ENCODE assay signal across 19 cellular contexts in genomic region chr7:41911792-41912191, GRCh38.
DNase-seq lines count a peak whose midpoint lies in the region; ATAC-seq and TF ChIP-seq lines count a peak whose summit lies in the region.
"Had no signal": no experiment of that assay in that cellular context is flagged by ENCODE, and none has a peak within 500 bp of the region (broad histone marks: within the 10 kb centered on the region; RNA-seq: fewer than 3 reads in every experiment).

No MANE protein-coding gene starts in this region.

- peak overlapping the region; percentile 80 to 98; a peak in 3 of 4 replicates for H3K27ac ChIP-seq in SK-N-SH (ENCODE audit: low read depth in 2 of 2, low read length in 1 of 2)
- peak overlapping the region; percentile 68 for H3K27ac ChIP-seq in PC-3 (ENCODE audit: low read length)
- H3K27ac ChIP-seq: 22Rv1, gastroesophageal sphincter, RWPE1, spleen, testis had no signal

- H3K4me3 Mint-ChIP-seq in stimulated activated memory B cell treated with anti-CD40 and anti-IgM and Interleukin-4, amounts not matched to agents 10 μg/mL and 1 μg/mL and 100 μg/mL, for 72 hours: no peak overlapping the region
- H3K4me3 Mint-ChIP-seq: CD8-positive, alpha-beta T cell; T-helper 17 cell had no signal

- POLR2A ChIA-PET in SK-N-SH (lab: Yijun Ruan, JAX): no interaction called here
- POLR2A ChIA-PET in PC-3 (lab: Charles Lee; ENCODE audit: unreplicated experiment): no interaction called here

- H3K9me3 ChIP-seq in SK-N-SH: no peaks in the 10 kb centered on the region
- no peaks in the 10 kb centered on the region for H3K9me3 ChIP-seq in PC-3 (ENCODE audit: low read length)
- H3K9me3 ChIP-seq: gastroesophageal sphincter, spleen, testis had no signal

- peak overlapping the region; percentile 60 for H3K4me2 ChIP-seq in SK-N-SH
- peak overlapping the region; percentile 28; the same call in 1 of the 2 replicates for H3K4me2 ChIP-seq in PC-3 (ENCODE audit: low read length)

- H3K9ac ChIP-seq in SK-N-SH: peak overlapping the region; percentile 72
- no peak overlapping the region for H3K9ac ChIP-seq in PC-3 (ENCODE audit: low read length)

- H3K9me2 ChIP-seq in SK-N-SH (no peaks in the 10 kb centered on the region), PC-3 (replicated peaks; ENCODE audit: low read length) (no peaks in the 10 kb centered on the region)

- H3K27me3 ChIP-seq in SK-N-SH (ENCODE audit: insufficient read depth): no peaks in the 10 kb centered on the region
- H3K27me3 ChIP-seq in PC-3 (ENCODE audit: low read length): no peaks in the 10 kb centered on the region
- H3K27me3 ChIP-seq: gastroesophageal sphincter, spleen, testis had no signal

- H2AFZ ChIP-seq in SK-N-SH (ENCODE audit: low read depth) (peak overlapping the region; percentile 75), PC-3 (ENCODE audit: low read length) (peak overlapping the region; percentile 18; the same call in 1 of the 2 replicates)

- intact Hi-C loops in PC-3 (cut with micrococcal nuclease): no loop called here

- H3K4me1 ChIP-seq in SK-N-SH (ENCODE audit: control insufficient read depth in 1 of 2, insufficient read depth in 2 of 2, low read depth in 1 of 2, low read length in 1 of 2) (peaks cover 4 to 43% of the 10 kb centered on the region in 2 experiments; a peak in 3 of 4 replicates), PC-3 (ENCODE audit: insufficient read depth, low read length) (peaks cover 38% of the 10 kb centered on the region)
- H3K4me1 ChIP-seq: spleen had no signal

- H3K4me3 ChIP-seq in SK-N-SH (ENCODE audit: low read depth in 2 of 2, low read length in 1 of 2) (no peak overlapping the region), PC-3 (ENCODE audit: low read length) (no peak overlapping the region), fibroblast of pulmonary artery (replicated peaks; ENCODE audit: low read depth, low read length) (no peak overlapping the region)
- H3K4me3 ChIP-seq: gastroesophageal sphincter, spleen, testis had no signal

- no TSS peak for BruUV-seq in PC-3 (replicated peaks; lab: Mats Ljungman, UMichigan)

- 34% methylated on average over 2 of the region's 2 CpGs for WGBS in SK-N-SH (ENCODE audit: low lambda C conversion rate)

- DNase-seq in SK-N-SH (no peak), PC-3 (peak; percentile 48), fibroblast of pulmonary artery (ENCODE audit: low read depth) (peak; percentile 41), NCI-H748 (lab: John Stamatoyannopoulos, UW; ENCODE audit: unreplicated experiment) (no peak), GF-D8 (lab: John Stamatoyannopoulos, UW) (no peak), NCI-H345 treated with DMSO at 0.1 percent for 48 hours (lab: John Stamatoyannopoulos, UW; ENCODE audit: unreplicated experiment) (no peak)
- DNase-seq: activated CD4-positive, CD25-positive, alpha-beta regulatory T cell treated with anti-CD3 and anti-CD28 coated beads, Interleukin-2, amount 50 U/mL, for 72 hours; amygdala; CD8-positive, alpha-beta T cell; NCI-H187; NCI-H774; spleen; T-helper 17 cell had no signal

- H3K36me3 ChIP-seq in SK-N-SH (replicated peaks in 1 of 2; ENCODE audit: control insufficient read depth in 1 of 2, insufficient read depth in 2 of 2, low read length in 1 of 2): no peaks in the 10 kb centered on the region
- no peaks in the 10 kb centered on the region for H3K36me3 ChIP-seq in PC-3 (ENCODE audit: low read depth, low read length)
- H3K36me3 ChIP-seq: gastroesophageal sphincter, spleen had no signal

- H3K79me2 ChIP-seq in SK-N-SH (ENCODE audit: insufficient read depth) (no peaks in the 10 kb centered on the region), PC-3 (ENCODE audit: low read length) (no peaks in the 10 kb centered on the region)

- H3K9me3 Mint-ChIP-seq in stimulated activated memory B cell treated with anti-CD40 and anti-IgM and Interleukin-4, amounts not matched to agents 10 μg/mL and 1 μg/mL and 100 μg/mL, for 72 hours: no peaks in the 10 kb centered on the region
- H3K9me3 Mint-ChIP-seq: CD8-positive, alpha-beta T cell had no signal

- ATAC-seq in SK-N-SH treated with all-trans-retinoic acid at 6 μM for 48 hours (no peak), PC-3 (no peak)
- ATAC-seq in stimulated activated memory B cell treated with anti-CD40 and anti-IgM and Interleukin-4, amounts not matched to agents 10 μg/mL and 1 μg/mL and 100 μg/mL, for 72 hours: no peak
- ATAC-seq: CD8-positive, alpha-beta T cell; gastroesophageal sphincter; T-helper 17 cell had no signal

- CTCF ChIA-PET in SK-N-SH (lab: Yijun Ruan, JAX) (interaction anchor here (3.3 kb wide), 1 partner anchor 29 kb away, joined by 20 read pairs; no protein-coding TSS in a partner anchor), PC-3 (lab: Charles Lee) (no interaction called here)

- H3K27ac Mint-ChIP-seq in stimulated activated memory B cell treated with anti-CD40 and anti-IgM and Interleukin-4, amounts not matched to agents 10 μg/mL and 1 μg/mL and 100 μg/mL, for 72 hours: peak overlapping the region; percentile 9
- H3K27ac Mint-ChIP-seq: CD8-positive, alpha-beta T cell; T-helper 17 cell had no signal

- no peaks in the 10 kb centered on the region for H3K27me3 Mint-ChIP-seq in stimulated activated memory B cell treated with anti-CD40 and anti-IgM and Interleukin-4, amounts not matched to agents 10 μg/mL and 1 μg/mL and 100 μg/mL, for 72 hours

- TF ChIP-seq CTCF in SK-N-SH (IDR thresholded peaks at IDR 0.05) (no peak), PC-3 (conservative IDR thresholded peaks at IDR 0.05; ENCODE audit: low read depth, low read length) (no peak), fibroblast of pulmonary artery (IDR thresholded peaks at IDR 0.05; ENCODE audit: low read length, missing control alignments) (no peak)

- peak in 1 of 2 experiments; percentile 78; a peak in 2 of 4 replicates for TF ChIP-seq EP300 in SK-N-SH (IDR thresholded peaks at IDR 0.05; ENCODE audit: borderline replicate concordance in 1 of 2, low read depth in 1 of 2, low read length in 1 of 2)

- H4K20me1 ChIP-seq in SK-N-SH (ENCODE audit: insufficient read depth) (no peaks in the 10 kb centered on the region), PC-3 (ENCODE audit: low read length) (no peaks in the 10 kb centered on the region)

- peaks cover 22% of the 10 kb centered on the region for H3K4me1 Mint-ChIP-seq in stimulated activated memory B cell treated with anti-CD40 and anti-IgM and Interleukin-4, amounts not matched to agents 10 μg/mL and 1 μg/mL and 100 μg/mL, for 72 hours
- H3K4me1 Mint-ChIP-seq: T-helper 17 cell had no signal

- H3F3A ChIP-seq in SK-N-SH (replicated peaks; ENCODE audit: insufficient read depth): peaks cover 61% of the 10 kb centered on the region
- H3F3A ChIP-seq in PC-3 (ENCODE audit: low read length, unreplicated experiment): peaks cover 6% of the 10 kb centered on the region

- TF ChIP-seq RAD21 in SK-N-SH (IDR thresholded peaks at IDR 0.05; ENCODE audit: low read length): no peak

- no peaks in the 10 kb centered on the region for H3K36me3 Mint-ChIP-seq in stimulated activated memory B cell treated with anti-CD40 and anti-IgM and Interleukin-4, amounts not matched to agents 10 μg/mL and 1 μg/mL and 100 μg/mL, for 72 hours
- H3K36me3 Mint-ChIP-seq: CD8-positive, alpha-beta T cell had no signal

TF ChIP-seq in SK-N-SH, 30 proteins besides CTCF, POLR2A, EP300 and RAD21 (continues in another document):
- TF ChIP-seq, protein P1, sequence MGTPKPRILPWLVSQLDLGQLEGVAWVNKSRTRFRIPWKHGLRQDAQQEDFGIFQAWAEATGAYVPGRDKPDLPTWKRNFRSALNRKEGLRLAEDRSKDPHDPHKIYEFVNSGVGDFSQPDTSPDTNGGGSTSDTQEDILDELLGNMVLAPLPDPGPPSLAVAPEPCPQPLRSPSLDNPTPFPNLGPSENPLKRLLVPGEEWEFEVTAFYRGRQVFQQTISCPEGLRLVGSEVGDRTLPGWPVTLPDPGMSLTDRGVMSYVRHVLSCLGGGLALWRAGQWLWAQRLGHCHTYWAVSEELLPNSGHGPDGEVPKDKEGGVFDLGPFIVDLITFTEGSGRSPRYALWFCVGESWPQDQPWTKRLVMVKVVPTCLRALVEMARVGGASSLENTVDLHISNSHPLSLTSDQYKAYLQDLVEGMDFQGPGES (IDR thresholded peaks at IDR 0.05; ENCODE audit: low read depth, low read length): no peak
- peak; percentile 69 for TF ChIP-seq FOSL2 (IDR thresholded peaks at IDR 0.05; ENCODE audit: borderline replicate concordance, low read depth)
- TF ChIP-seq RFX5 (IDR thresholded peaks at IDR 0.05; ENCODE audit: low read length): no peak
- TF ChIP-seq POLR2AphosphoS5 (IDR thresholded peaks at IDR 0.05; ENCODE audit: low read depth, low read length): 0 out of 2 replicates have a peak, but pooled peaks have one; percentile 14

TF ChIP-seq in SK-N-SH treated with all-trans-retinoic acid at 6 μM for 48 hours, 23 proteins besides CTCF, POLR2A, EP300 and RAD21 (continues in another document):
- TF ChIP-seq ZC3H10 (CRISPR knock-in tag; IDR thresholded peaks at IDR 0.05): no peak
- no peak for TF ChIP-seq OSR1 (CRISPR knock-in tag; IDR thresholded peaks at IDR 0.05)
- TF ChIP-seq ESRRG (CRISPR knock-in tag; IDR thresholded peaks at IDR 0.05): no peak
- no peak for TF ChIP-seq TCF4 (CRISPR knock-in tag; IDR thresholded peaks at IDR 0.05; ENCODE audit: borderline replicate concordance)
- TF ChIP-seq, protein P2, sequence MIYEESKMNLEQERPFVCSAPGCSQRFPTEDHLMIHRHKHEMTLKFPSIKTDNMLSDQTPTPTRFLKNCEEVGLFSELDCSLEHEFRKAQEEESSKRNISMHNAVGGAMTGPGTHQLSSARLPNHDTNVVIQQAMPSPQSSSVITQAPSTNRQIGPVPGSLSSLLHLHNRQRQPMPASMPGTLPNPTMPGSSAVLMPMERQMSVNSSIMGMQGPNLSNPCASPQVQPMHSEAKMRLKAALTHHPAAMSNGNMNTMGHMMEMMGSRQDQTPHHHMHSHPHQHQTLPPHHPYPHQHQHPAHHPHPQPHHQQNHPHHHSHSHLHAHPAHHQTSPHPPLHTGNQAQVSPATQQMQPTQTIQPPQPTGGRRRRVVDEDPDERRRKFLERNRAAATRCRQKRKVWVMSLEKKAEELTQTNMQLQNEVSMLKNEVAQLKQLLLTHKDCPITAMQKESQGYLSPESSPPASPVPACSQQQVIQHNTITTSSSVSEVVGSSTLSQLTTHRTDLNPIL (CRISPR knock-in tag; IDR thresholded peaks at IDR 0.05; ENCODE audit: low read depth): no peak
- no peak for TF ChIP-seq ZNF8 (CRISPR knock-in tag; IDR thresholded peaks at IDR 0.05)
- no peak for TF ChIP-seq ARNTL (CRISPR knock-in tag; IDR thresholded peaks at IDR 0.05; ENCODE audit: borderline replicate concordance, low read depth)
- no peak for TF ChIP-seq CSDC2 (CRISPR knock-in tag; IDR thresholded peaks at IDR 0.05)
- no peak for TF ChIP-seq ZNF70 (CRISPR knock-in tag; IDR thresholded peaks at IDR 0.05)
- no peak for TF ChIP-seq SNAI2 (CRISPR knock-in tag; IDR thresholded peaks at IDR 0.05)

Comparison
In these comparisons a context has a peak if more than half of its experiments do, and no peak if none do; other contexts are left out.
1. DNase-seq: peak in PC-3 (single experiment) and fibroblast of pulmonary artery (single experiment); none in SK-N-SH (single experiment), NCI-H748 (single experiment), GF-D8 (single experiment) and NCI-H345 treated with DMSO at 0.1 percent for 48 hours (single experiment).